ENCODE assay signal across 10 cellular contexts in the genomic region with DNA sequence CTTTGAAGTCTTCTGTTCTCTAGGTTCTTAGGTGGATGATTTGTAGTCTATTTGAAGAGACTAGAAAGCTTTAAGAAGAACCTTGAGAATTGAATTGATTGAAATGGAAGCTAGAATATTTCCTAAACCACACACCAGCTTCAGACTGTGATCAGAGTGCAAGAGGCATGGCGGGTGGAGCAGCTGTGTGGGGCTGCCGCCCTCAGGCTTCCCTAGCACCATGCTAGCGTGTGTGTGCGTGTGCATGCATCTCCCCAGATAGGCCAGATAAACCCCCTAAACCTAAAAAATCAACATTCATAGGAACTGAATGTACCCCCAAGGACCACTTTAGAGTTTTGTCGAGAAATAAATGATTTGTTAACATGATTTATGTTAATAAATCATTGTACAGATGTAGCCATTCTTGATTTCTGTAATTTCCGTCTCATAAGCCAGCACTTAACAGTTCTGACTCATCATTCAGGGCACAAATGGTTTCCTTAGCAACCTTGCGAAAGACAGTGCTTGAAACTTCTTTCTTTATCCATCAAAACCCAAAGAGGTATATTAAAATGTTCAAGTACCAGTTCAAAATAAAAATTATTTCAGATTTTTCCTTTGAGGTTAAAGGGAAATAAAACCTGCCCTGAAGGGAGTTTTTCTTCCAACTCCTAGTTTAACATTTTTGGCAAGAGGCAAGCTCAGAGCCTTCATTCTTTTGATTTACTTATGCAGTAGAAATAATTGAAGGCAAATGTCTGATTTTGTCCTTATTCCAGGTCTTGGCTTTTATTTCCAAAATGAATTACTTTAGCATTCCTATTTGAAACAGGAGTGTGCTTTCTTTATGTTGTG.
DNase-seq lines count a peak whose midpoint lies in the region; ATAC-seq, FAIRE-seq and TF ChIP-seq lines count a peak whose summit lies in the region.
"Had no signal": no experiment of that assay in that cellular context is flagged by ENCODE, and none has a peak within 500 bp of the region (broad histone marks: within the 10 kb centered on the region; RNA-seq: fewer than 3 reads in every experiment).

No MANE protein-coding gene starts in this region.

- H3K36me3 ChIP-seq in bronchial epithelial cell (ENCODE audit: control insufficient read depth, insufficient read depth, low read length): peaks cover 12% of the 10 kb centered on the region
- peaks cover 37% of the 10 kb centered on the region for H3K36me3 ChIP-seq in mesodermal cell (ENCODE audit: control insufficient read depth, insufficient read depth, low read length)

- no peak overlapping the region for H3K4me3 ChIP-seq in bronchial epithelial cell (ENCODE audit: low read depth, low read length)
- no peak overlapping the region for H3K4me3 ChIP-seq in mesodermal cell (ENCODE audit: extremely low read depth, insufficient read depth, low read length, poor library complexity, severe bottlenecking)
- H3K4me3 ChIP-seq: lower lobe of right lung had no signal

- H3K27ac Mint-ChIP-seq in CD14-positive monocyte: peak overlapping the region in 6 of 7 donors; percentile 2 to 66 (median 39)

- H3K9me3 Mint-ChIP-seq in CD14-positive monocyte: no peaks in the 10 kb centered on the region

- peaks cover 12% of the 10 kb centered on the region for H3K4me1 Mint-ChIP-seq in CD14-positive monocyte

- H3K27me3 ChIP-seq in bronchial epithelial cell (ENCODE audit: control insufficient read depth, insufficient read depth, low read length): no peaks in the 10 kb centered on the region

- no peaks in the 10 kb centered on the region for H3K9me3 ChIP-seq in mesodermal cell (ENCODE audit: control insufficient read depth, low read length)
- H3K9me3 ChIP-seq: lower lobe of right lung had no signal

- 94% methylated on average over 3 of the region's 7 CpGs; no CpG with 5 or more reads in 1 of the 2 experiments for whole genome bisulfite sequencing in mesodermal cell (ENCODE audit: insufficient coverage in 2 of 2), 2 experiments

- H3K4me1 ChIP-seq in mesodermal cell (ENCODE audit: control insufficient read depth, insufficient read depth, low read length, poor library complexity, severe bottlenecking): peaks cover 8% of the 10 kb centered on the region

- FAIRE-seq in bronchial epithelial cell (lab: Jason Lieb, UNC): no peak

- peak overlapping the region; percentile 10 for H3K27ac ChIP-seq in mesodermal cell (ENCODE audit: low read depth, low read length, severe bottlenecking)
- H3K27ac ChIP-seq: lower lobe of right lung had no signal

- H3K4me3 Mint-ChIP-seq in CD14-positive monocyte: no peak overlapping the region

- DNase-seq in CD14-positive monocyte (ENCODE audit: low spot score): no peak
- DNase-seq in MV-4-11 (lab: John Stamatoyannopoulos, UW): peak; percentile 83
- DNase-seq in bronchial epithelial cell (ENCODE audit: low read depth): peak; percentile 77
- no peak for DNase-seq in stimulated activated naive CD4-positive, alpha-beta T cell treated with Interleukin-2 at 50 U/mL for 16 hours (lab: John Stamatoyannopoulos, UW)
- DNase-seq in stimulated activated CD4-positive, alpha-beta T cell treated with anti-CD3 and anti-CD28 coated beads, Interleukin-4, amount 100 ng/mL, for 24 hours: no peak
- DNase-seq: lower lobe of right lung, NCI-H510A treated with DMSO at 0.1 percent for 48 hours had no signal

- ATAC-seq in GM19395 (IDR thresholded peaks at IDR 0.05; ENCODE audit: unreplicated experiment) (no peak), HG02588 (IDR thresholded peaks at IDR 0.05; ENCODE audit: unreplicated experiment) (no peak)

- H3K27me3 Mint-ChIP-seq in CD14-positive monocyte (ENCODE audit: low read depth in 3 of 3): no peaks in the 10 kb centered on the region

- intact Hi-C loops in CD14-positive monocyte (cut with micrococcal nuclease): no loop called here

- TF ChIP-seq CTCF in CD14-positive monocyte (IDR thresholded peaks at IDR 0.05): no peak
- no peak for TF ChIP-seq CTCF in bronchial epithelial cell (IDR thresholded peaks at IDR 0.05; ENCODE audit: insufficient read depth, low read length, severe bottlenecking)

- peaks cover 83 to 84% of the 10 kb centered on the region in 2 donors for H3K36me3 Mint-ChIP-seq in CD14-positive monocyte

Comparison
In these comparisons a context has a peak if more than half of its experiments do, and no peak if none do; other contexts are left out.
1. DNase-seq: peak in MV-4-11 (single experiment) and bronchial epithelial cell (single experiment); none in CD14-positive monocyte (single experiment), stimulated activated naive CD4-positive, alpha-beta T cell treated with Interleukin-2 at 50 U/mL for 16 hours (single experiment) and stimulated activated CD4-positive, alpha-beta T cell treated with anti-CD3 and anti-CD28 coated beads, Interleukin-4, amount 100 ng/mL, for 24 hours (single experiment).